ENCODE assay signal across 12 cellular contexts in genomic region chr10:27369832-27370231, GRCh38.
A peak's percentile ranks its signal among the peaks of the same experiment; 100 is the strongest.
DNase-seq lines count a peak whose midpoint lies in the region; ATAC-seq, FAIRE-seq and TF ChIP-seq lines count a peak whose summit lies in the region.
"Had no signal": no experiment of that assay in that cellular context is flagged by ENCODE, and none has a peak within 500 bp of the region (broad histone marks: within the 10 kb centered on the region; RNA-seq: fewer than 3 reads in every experiment).

No MANE protein-coding gene starts in this region.

- DNase-seq in D721Med (ENCODE audit: insufficient read length, low spot score), result no peak
- DNase-seq in adrenal gland, result no peak
- DNase-seq in left ventricle myocardium inferior, result no peak
- DNase-seq in NCI-H1436 (lab: John Stamatoyannopoulos, UW), result no peak
- no peak for DNase-seq in NCI-H146 (lab: John Stamatoyannopoulos, UW)
- DNase-seq: activated B cell treated with CpG ODN at 0.5 μM for 24 hours, cortex of kidney, thyroid gland had no signal

- peak; percentile 38 for TF ChIP-seq RAD21 in Ishikawa (IDR thresholded peaks at IDR 0.05; ENCODE audit: low read depth)
- TF ChIP-seq RAD21 in liver (IDR thresholded peaks at IDR 0.05), result peak; percentile 38 to 51

- intact Hi-C loops in adrenal gland (cut with DNase I), result no loop called here
- intact Hi-C loops in left ventricle myocardium inferior (cut with micrococcal nuclease), result no loop called here

- H3K9me3 ChIP-seq in adrenal gland (replicated peaks in 1 of 3) (no peaks in the 10 kb centered on the region), liver (ENCODE audit: control insufficient read depth in 4 of 4, low read length in 3 of 4) (no peaks in the 10 kb centered on the region), left ventricle myocardium inferior (replicated peaks) (no peaks in the 10 kb centered on the region)
- H3K9me3 ChIP-seq: thyroid gland had no signal

- no peak for TF ChIP-seq EP300 in Ishikawa (IDR thresholded peaks at IDR 0.05; ENCODE audit: borderline replicate concordance)

- H3K9ac ChIP-seq in liver (ENCODE audit: low read depth in 1 of 2, low read length in 2 of 2), result no peak overlapping the region

- H3K36me3 ChIP-seq in adrenal gland (replicated peaks in 1 of 2) (no peaks in the 10 kb centered on the region), liver (ENCODE audit: control insufficient read depth in 4 of 4, insufficient read depth in 3 of 4, low read depth in 1 of 4, low read length in 3 of 4) (no peaks in the 10 kb centered on the region), left ventricle myocardium inferior (no peaks in the 10 kb centered on the region)
- H3K36me3 ChIP-seq: thyroid gland had no signal

- no peak for TF ChIP-seq POLR2A in adrenal gland (IDR thresholded peaks at IDR 0.05)

- 64 to 83% (median 70%) methylated on average over 3 of the region's 3 CpGs for WGBS in adrenal gland, 4 donors
- 88% methylated on average over 3 of the region's 3 CpGs for WGBS in liver

- no peak overlapping the region for H3K27ac ChIP-seq in adrenal gland
- no peak overlapping the region for H3K27ac ChIP-seq in liver (ENCODE audit: low read depth in 1 of 2, low read length in 2 of 2)
- no peak overlapping the region for H3K27ac ChIP-seq in left ventricle myocardium inferior (replicated peaks)
- H3K27ac ChIP-seq: thyroid gland had no signal

- no peaks in the 10 kb centered on the region for H3K4me1 ChIP-seq in adrenal gland (replicated peaks in 1 of 2)
- no peaks in the 10 kb centered on the region for H3K4me1 ChIP-seq in liver (ENCODE audit: control insufficient read depth in 4 of 4, insufficient read depth in 4 of 4, low read length in 3 of 4)
- H3K4me1 ChIP-seq in left ventricle myocardium inferior, result no peaks in the 10 kb centered on the region
- H3K4me1 ChIP-seq: thyroid gland had no signal

- H3K4me3 ChIP-seq in adrenal gland (no peak overlapping the region), liver (ENCODE audit: low read depth in 1 of 3, low read length in 3 of 3) (no peak overlapping the region), left ventricle myocardium inferior (no peak overlapping the region)
- H3K4me3 ChIP-seq: thyroid gland had no signal

- TF ChIP-seq CTCF in D721Med (IDR thresholded peaks at IDR 0.05; ENCODE audit: insufficient read depth, missing control alignments) (peak; percentile 10), adrenal gland (IDR thresholded peaks at IDR 0.05) (peak in 4 of 6 experiments; percentile 4 to 38 (median 17)), liver (IDR thresholded peaks at IDR 0.05; ENCODE audit: low read depth, low read length, missing input control) (no peak), left ventricle myocardium inferior (IDR thresholded peaks at IDR 0.05; ENCODE audit: borderline replicate concordance) (no peak)

- no peak for FAIRE-seq in D721Med (lab: Jason Lieb, UNC)

- ATAC-seq in HG02852 (IDR thresholded peaks at IDR 0.05; ENCODE audit: unreplicated experiment), result no peak
- ATAC-seq: naive thymus-derived CD8-positive, alpha-beta T cell had no signal

- H3K27me3 ChIP-seq in adrenal gland, result peaks cover 5% of the 10 kb centered on the region
- no peaks in the 10 kb centered on the region for H3K27me3 ChIP-seq in liver (ENCODE audit: control insufficient read depth in 4 of 4, insufficient read depth in 4 of 4, low read length in 3 of 4)
- H3K27me3 ChIP-seq in left ventricle myocardium inferior (ENCODE audit: low read depth), result peaks cover 22% of the 10 kb centered on the region
- H3K27me3 ChIP-seq: thyroid gland had no signal

TF ChIP-seq in Ishikawa, 13 proteins besides CTCF, POLR2A, EP300 and RAD21:
- no peak for TF ChIP-seq REST (IDR thresholded peaks at IDR 0.05; ENCODE audit: low read depth)
- TF ChIP-seq EGR1 (IDR thresholded peaks at IDR 0.05), result no peak
- TF ChIP-seq, protein P1, sequence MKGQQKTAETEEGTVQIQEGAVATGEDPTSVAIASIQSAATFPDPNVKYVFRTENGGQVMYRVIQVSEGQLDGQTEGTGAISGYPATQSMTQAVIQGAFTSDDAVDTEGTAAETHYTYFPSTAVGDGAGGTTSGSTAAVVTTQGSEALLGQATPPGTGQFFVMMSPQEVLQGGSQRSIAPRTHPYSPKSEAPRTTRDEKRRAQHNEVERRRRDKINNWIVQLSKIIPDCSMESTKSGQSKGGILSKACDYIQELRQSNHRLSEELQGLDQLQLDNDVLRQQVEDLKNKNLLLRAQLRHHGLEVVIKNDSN (IDR thresholded peaks at IDR 0.05), result no peak
- TF ChIP-seq CREB1 (IDR thresholded peaks at IDR 0.05; ENCODE audit: low read depth), result no peak
- TF ChIP-seq NFIC (IDR thresholded peaks at IDR 0.05), result no peak
- no peak for TF ChIP-seq TCF12 (IDR thresholded peaks at IDR 0.05; ENCODE audit: low read depth)
- no peak for TF ChIP-seq TAF1 (IDR thresholded peaks at IDR 0.05; ENCODE audit: low read depth)
- no peak for TF ChIP-seq TEAD4 (IDR thresholded peaks at IDR 0.05)

TF ChIP-seq in liver, 16 proteins besides CTCF, POLR2A, EP300 and RAD21:
- TF ChIP-seq, protein P2, sequence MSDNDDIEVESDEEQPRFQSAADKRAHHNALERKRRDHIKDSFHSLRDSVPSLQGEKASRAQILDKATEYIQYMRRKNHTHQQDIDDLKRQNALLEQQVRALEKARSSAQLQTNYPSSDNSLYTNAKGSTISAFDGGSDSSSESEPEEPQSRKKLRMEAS (IDR thresholded peaks at IDR 0.05), result no peak

Comparison
In these comparisons a context has a peak if more than half of its experiments do, and no peak if none do; other contexts are left out.
1. CTCF ChIP-seq: peak in D721Med (single experiment) and adrenal gland (4 of 6); none in liver (single experiment) and left ventricle myocardium inferior (single experiment).